Comparison of ENCODE assay signal across 14 cellular contexts in the genomic region with DNA sequence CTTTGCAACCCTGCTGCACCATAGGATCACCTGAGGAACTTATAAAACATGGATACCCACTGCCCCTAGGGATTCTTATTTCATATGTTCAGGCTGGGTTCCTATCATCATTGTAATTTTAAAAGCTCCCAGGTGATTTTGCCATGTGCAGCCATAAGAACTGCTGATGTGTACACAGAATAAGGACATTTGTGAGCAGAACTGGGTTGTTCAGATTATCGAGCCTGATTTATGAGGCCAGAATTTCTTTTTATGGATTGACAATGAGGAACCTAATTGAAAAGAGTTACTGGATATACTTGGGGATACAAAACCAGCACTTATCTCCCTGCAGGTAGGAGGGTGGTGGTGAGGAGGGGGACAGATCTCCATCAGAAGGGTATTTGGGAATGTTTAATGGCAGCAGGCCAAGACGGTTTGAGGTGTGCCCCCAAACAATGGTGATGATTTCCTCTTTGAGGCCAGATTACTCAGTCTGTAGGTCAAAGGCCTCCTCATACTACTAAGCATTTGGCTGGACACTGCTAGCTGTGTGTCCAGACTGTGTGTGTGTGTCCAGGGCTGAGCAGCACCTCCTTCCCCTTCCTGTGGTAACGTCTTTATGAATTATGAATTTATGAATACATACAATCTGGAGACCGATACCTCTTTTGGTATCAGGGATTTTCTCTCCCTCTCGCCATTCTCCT.
"Had no signal": no experiment of that assay in that cellular context is flagged by ENCODE, and none has a peak within 500 bp of the region (broad histone marks: within the 10 kb centered on the region; RNA-seq: fewer than 3 reads in every experiment).

No MANE protein-coding gene starts in this region.

- H3K4me1 ChIP-seq: left ventricle myocardium inferior, uterus had no signal

- H3K27ac ChIP-seq: heart left ventricle, left ventricle myocardium inferior, uterus had no signal

- DNase-seq: activated CD4-positive, alpha-beta T cell treated with anti-CD3 and anti-CD28 coated beads, Interleukin-2, amount 10 ng/mL, durations not matched to agents 7 days and 5 days; activated CD4-positive, CD25-positive, alpha-beta regulatory T cell; activated T-cell treated with anti-CD3 and anti-CD28 coated beads for 4 hours; amniotic stem cell; heart left ventricle; left ventricle myocardium inferior; stimulated activated CD4-positive, alpha-beta T cell treated with anti-CD3 and anti-CD28 coated beads, Interleukin-4, amount 100 ng/mL, for 4 hours; stimulated activated naive CD8-positive, alpha-beta T cell treated with anti-CD3 and anti-CD28 coated beads, Interleukin-15, amount 100 ng/mL, for 72 hours; T-helper 2 cell; uterus had no signal

- H3K9me3 ChIP-seq: uterus had no signal

- H3K27me3 ChIP-seq: heart left ventricle, uterus had no signal

- FAIRE-seq: frontal cortex, islet of Langerhans had no signal

- H3K4me3 ChIP-seq: heart left ventricle, left ventricle myocardium inferior, uterus had no signal

- ATAC-seq: activated T-helper 17 cell treated with anti-CD3 and anti-CD28 coated beads, Interleukin-2, amount 50 U/mL, for 72 hours; esophagus mucosa; heart left ventricle; stimulated activated naive CD8-positive, alpha-beta T cell treated with anti-CD3 and anti-CD28 coated beads, Interleukin-15, amount 100 ng/mL, for 72 hours had no signal

- H3K36me3 ChIP-seq: heart left ventricle, left ventricle myocardium inferior had no signal
